Comparison of ENCODE assay signal across 30 cellular contexts in the genomic region with DNA sequence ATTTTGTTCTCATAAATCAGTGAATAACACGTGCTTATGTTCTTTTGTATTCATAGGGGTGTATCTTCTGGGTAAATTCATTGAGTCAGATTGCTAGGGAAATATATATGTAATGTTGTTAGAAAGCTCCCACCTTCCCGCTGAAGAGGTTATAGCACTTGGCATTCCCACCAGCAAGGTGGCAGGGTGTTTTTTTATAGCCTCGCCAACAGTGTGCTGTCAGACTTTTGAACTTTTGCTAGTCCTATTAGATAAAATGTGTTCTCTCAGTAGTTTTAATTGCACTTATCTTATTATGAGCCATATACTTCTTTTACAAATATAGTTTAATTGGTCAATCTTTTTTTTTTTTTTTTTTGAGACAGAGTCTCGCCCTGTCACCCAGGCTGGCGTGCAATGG.
"Had no signal": no experiment of that assay in that cellular context is flagged by ENCODE, and none has a peak within 500 bp of the region (broad histone marks: within the 10 kb centered on the region; RNA-seq: fewer than 3 reads in every experiment).

No MANE protein-coding gene starts in this region.

- DNase-seq: activated CD4-positive, alpha-beta memory T cell treated with anti-CD3 and anti-CD28 coated beads for 36 hours; activated CD4-positive, alpha-beta T cell treated with anti-CD3 and anti-CD28 coated beads for 36 hours; activated CD4-positive, alpha-beta T cell treated with anti-CD3 and anti-CD28 coated beads, Interleukin-2, amount 10 ng/mL, durations not matched to agents 24 days and 14 days; activated CD4-positive, CD25-positive, alpha-beta regulatory T cell; activated CD4-positive, CD25-positive, alpha-beta regulatory T cell treated with anti-CD3 and anti-CD28 coated beads, Interleukin-2, amount 50 U/mL, for 72 hours; activated CD8-positive, alpha-beta memory T cell treated with anti-CD3 and anti-CD28 coated beads, Interleukin-2, amount 10 ng/mL, durations not matched to agents 7 days and 5 days; activated CD8-positive, alpha-beta memory T cell treated with anti-CD3 and anti-CD28 coated beads, Interleukin-2, amount 50 U/mL, for 4 hours; activated CD8-positive, alpha-beta T cell treated with anti-CD3 and anti-CD28 coated beads, Interleukin-2, amount 10 ng/mL, durations not matched to agents 7 days and 5 days; activated effector memory CD4-positive, alpha-beta T cell treated with anti-CD3 and anti-CD28 coated beads, Interleukin-2, amount 50 U/mL, for 16 hours; activated naive CD4-positive, alpha-beta T cell treated with anti-CD3 and anti-CD28 coated beads, Interleukin-2, amount 50 U/mL, for 16 hours; activated T-cell treated with anti-CD3 and anti-CD28 coated beads, Interleukin-2, amount 50 U/mL, for 1 hour; activated T-cell treated with anti-CD3 and anti-CD28 coated beads, Interleukin-2, amount 50 U/mL, for 48 hours; amniotic stem cell; aorta; body of pancreas; caudate nucleus; effector CD8-positive, alpha-beta T cell; esophagus squamous epithelium; foreskin melanocyte; T-helper 1 cell; T-helper 17 cell; T1000 had no signal

- H3K9me3 ChIP-seq: body of pancreas, esophagus squamous epithelium, gastroesophageal sphincter had no signal

- H3K4me3 Mint-ChIP-seq: activated CD4-positive, alpha-beta memory T cell treated with anti-CD3 and anti-CD28 coated beads for 36 hours; activated CD4-positive, alpha-beta T cell treated with anti-CD3 and anti-CD28 coated beads for 36 hours; activated CD4-positive, alpha-beta T cell treated with anti-CD3 and anti-CD28 coated beads, Interleukin-2, amount 10 ng/mL, durations not matched to agents 24 days and 14 days; activated CD8-positive, alpha-beta memory T cell treated with anti-CD3 and anti-CD28 coated beads, Interleukin-2, amount 10 ng/mL, durations not matched to agents 7 days and 5 days; activated CD8-positive, alpha-beta T cell treated with anti-CD3 and anti-CD28 coated beads, Interleukin-2, amount 10 ng/mL, durations not matched to agents 7 days and 5 days; activated naive CD8-positive, alpha-beta T cell; activated T-helper 1 cell treated with anti-CD3 and anti-CD28 coated beads, Interleukin-12 subunit alpha, Interleukin-12 subunit beta, Interleukin-2, Interleukin-4 antibody, amounts not matched to agents 30 ng/mL and 10 ng/mL and 1 ng/mL, durations not matched to agents 14 hours and 24 hours and 36 hours; T-helper 17 cell; T-helper 2 cell treated with Interferon-gamma antibody and Interleukin-4, amounts not matched to agents 5 μg/mL and 100 μg/mL, for 36 hours had no signal

- H3K27ac ChIP-seq: body of pancreas, epithelial cell of prostate, esophagus squamous epithelium, gastroesophageal sphincter had no signal

- H3K27me3 Mint-ChIP-seq: activated CD4-positive, alpha-beta memory T cell treated with anti-CD3 and anti-CD28 coated beads for 36 hours; activated CD4-positive, alpha-beta T cell treated with anti-CD3 and anti-CD28 coated beads for 36 hours; activated CD4-positive, alpha-beta T cell treated with anti-CD3 and anti-CD28 coated beads, Interleukin-2, amount 10 ng/mL, durations not matched to agents 24 days and 14 days; activated CD8-positive, alpha-beta memory T cell treated with anti-CD3 and anti-CD28 coated beads, Interleukin-2, amount 10 ng/mL, durations not matched to agents 7 days and 5 days; activated naive CD8-positive, alpha-beta T cell; T-helper 17 cell had no signal

- FAIRE-seq: colon, endothelial cell of umbilical vein had no signal

- H3K27me3 ChIP-seq: body of pancreas, esophagus squamous epithelium, gastroesophageal sphincter had no signal

- H3K9me3 Mint-ChIP-seq: activated CD4-positive, alpha-beta memory T cell treated with anti-CD3 and anti-CD28 coated beads for 36 hours; activated CD4-positive, alpha-beta T cell treated with anti-CD3 and anti-CD28 coated beads, Interleukin-2, amount 10 ng/mL, durations not matched to agents 24 days and 14 days; activated T-helper 1 cell treated with anti-CD3 and anti-CD28 coated beads, Interleukin-12 subunit alpha, Interleukin-12 subunit beta, Interleukin-2, Interleukin-4 antibody, amounts not matched to agents 30 ng/mL and 10 ng/mL and 1 ng/mL, durations not matched to agents 14 hours and 24 hours and 36 hours; activated T-helper 2 cell treated with anti-CD3 and anti-CD28 coated beads, Interferon-gamma antibody, Interleukin-2, Interleukin-4, amounts not matched to agents 10 μg/mL and 5 μg/mL and 100 μg/mL, durations not matched to agents 14 hours and 24 hours and 36 hours; T-helper 2 cell treated with Interferon-gamma antibody and Interleukin-4, amounts not matched to agents 5 μg/mL and 100 μg/mL, for 36 hours had no signal

- H3K4me1 ChIP-seq: body of pancreas, esophagus squamous epithelium, gastroesophageal sphincter had no signal

- H3K4me3 ChIP-seq: body of pancreas, esophagus squamous epithelium, gastroesophageal sphincter had no signal

- ATAC-seq: activated CD4-positive, alpha-beta T cell treated with anti-CD3 and anti-CD28 coated beads for 36 hours; activated CD8-positive, alpha-beta memory T cell treated with anti-CD3 and anti-CD28 coated beads, Interleukin-2, amount 10 ng/mL, durations not matched to agents 7 days and 5 days; activated CD8-positive, alpha-beta T cell treated with anti-CD3 and anti-CD28 coated beads, Interleukin-2, amount 10 ng/mL, durations not matched to agents 7 days and 5 days; body of pancreas; gastroesophageal sphincter; T-helper 17 cell had no signal

- H3K27ac Mint-ChIP-seq: activated CD4-positive, alpha-beta memory T cell treated with anti-CD3 and anti-CD28 coated beads for 36 hours; activated CD4-positive, alpha-beta T cell treated with anti-CD3 and anti-CD28 coated beads for 36 hours; activated CD4-positive, alpha-beta T cell treated with anti-CD3 and anti-CD28 coated beads, Interleukin-2, amount 10 ng/mL, durations not matched to agents 24 days and 14 days; activated CD8-positive, alpha-beta memory T cell treated with anti-CD3 and anti-CD28 coated beads, Interleukin-2, amount 10 ng/mL, durations not matched to agents 7 days and 5 days; activated CD8-positive, alpha-beta T cell treated with anti-CD3 and anti-CD28 coated beads, Interleukin-2, amount 10 ng/mL, durations not matched to agents 7 days and 5 days; activated naive CD8-positive, alpha-beta T cell; activated T-helper 2 cell treated with anti-CD3 and anti-CD28 coated beads, Interferon-gamma antibody, Interleukin-2, Interleukin-4, amounts not matched to agents 10 μg/mL and 5 μg/mL and 100 μg/mL, durations not matched to agents 14 hours and 24 hours and 36 hours; T-helper 17 cell; T-helper 2 cell treated with Interferon-gamma antibody and Interleukin-4, amounts not matched to agents 5 μg/mL and 100 μg/mL, for 36 hours had no signal
